1 cellular context compared by ENCODE assay signal in the genomic region with DNA sequence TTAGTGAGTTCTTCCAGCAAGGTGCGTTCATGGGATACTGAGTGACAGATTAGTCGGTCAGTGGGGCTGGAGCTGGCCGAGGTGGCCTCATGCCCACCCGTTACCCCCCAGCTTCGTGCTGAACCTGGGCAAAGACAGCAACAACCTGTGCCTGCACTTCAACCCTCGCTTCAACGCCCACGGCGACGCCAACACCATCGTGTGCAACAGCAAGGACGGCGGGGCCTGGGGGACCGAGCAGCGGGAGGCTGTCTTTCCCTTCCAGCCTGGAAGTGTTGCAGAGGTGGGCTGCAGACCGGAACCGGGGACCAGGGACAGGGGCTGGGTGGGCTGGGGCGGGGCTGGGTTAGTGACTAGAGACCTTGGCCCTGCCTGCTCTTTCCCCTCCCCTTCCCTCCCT.
TF ChIP-seq lines count a peak whose summit lies in the region.

No MANE protein-coding gene starts in this region.

TF ChIP-seq in HepG2, 621 proteins besides CTCF, POLR2A, EP300 and RAD21 (continued from another document):
- TF ChIP-seq, protein P1, sequence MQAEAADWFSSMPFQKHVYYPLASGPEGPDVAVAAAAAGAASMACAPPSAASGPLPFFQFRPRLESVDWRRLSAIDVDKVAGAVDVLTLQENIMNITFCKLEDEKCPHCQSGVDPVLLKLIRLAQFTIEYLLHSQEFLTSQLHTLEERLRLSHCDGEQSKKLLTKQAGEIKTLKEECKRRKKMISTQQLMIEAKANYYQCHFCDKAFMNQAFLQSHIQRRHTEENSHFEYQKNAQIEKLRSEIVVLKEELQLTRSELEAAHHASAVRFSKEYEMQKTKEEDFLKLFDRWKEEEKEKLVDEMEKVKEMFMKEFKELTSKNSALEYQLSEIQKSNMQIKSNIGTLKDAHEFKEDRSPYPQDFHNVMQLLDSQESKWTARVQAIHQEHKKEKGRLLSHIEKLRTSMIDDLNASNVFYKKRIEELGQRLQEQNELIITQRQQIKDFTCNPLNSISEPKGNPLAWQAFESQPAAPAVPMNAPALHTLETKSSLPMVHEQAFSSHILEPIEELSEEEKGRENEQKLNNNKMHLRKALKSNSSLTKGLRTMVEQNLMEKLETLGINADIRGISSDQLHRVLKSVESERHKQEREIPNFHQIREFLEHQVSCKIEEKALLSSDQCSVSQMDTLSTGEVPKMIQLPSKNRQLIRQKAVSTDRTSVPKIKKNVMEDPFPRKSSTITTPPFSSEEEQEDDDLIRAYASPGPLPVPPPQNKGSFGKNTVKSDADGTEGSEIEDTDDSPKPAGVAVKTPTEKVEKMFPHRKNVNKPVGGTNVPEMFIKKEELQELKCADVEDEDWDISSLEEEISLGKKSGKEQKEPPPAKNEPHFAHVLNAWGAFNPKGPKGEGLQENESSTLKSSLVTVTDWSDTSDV (CRISPR knock-in tag; IDR thresholded peaks at IDR 0.05), result no peak
- TF ChIP-seq RFX5 (IDR thresholded peaks at IDR 0.05; ENCODE audit: low read depth, low read length), result no peak
- TF ChIP-seq KMT2B (CRISPR knock-in tag; IDR thresholded peaks at IDR 0.05), result no peak
- TF ChIP-seq, protein P2, sequence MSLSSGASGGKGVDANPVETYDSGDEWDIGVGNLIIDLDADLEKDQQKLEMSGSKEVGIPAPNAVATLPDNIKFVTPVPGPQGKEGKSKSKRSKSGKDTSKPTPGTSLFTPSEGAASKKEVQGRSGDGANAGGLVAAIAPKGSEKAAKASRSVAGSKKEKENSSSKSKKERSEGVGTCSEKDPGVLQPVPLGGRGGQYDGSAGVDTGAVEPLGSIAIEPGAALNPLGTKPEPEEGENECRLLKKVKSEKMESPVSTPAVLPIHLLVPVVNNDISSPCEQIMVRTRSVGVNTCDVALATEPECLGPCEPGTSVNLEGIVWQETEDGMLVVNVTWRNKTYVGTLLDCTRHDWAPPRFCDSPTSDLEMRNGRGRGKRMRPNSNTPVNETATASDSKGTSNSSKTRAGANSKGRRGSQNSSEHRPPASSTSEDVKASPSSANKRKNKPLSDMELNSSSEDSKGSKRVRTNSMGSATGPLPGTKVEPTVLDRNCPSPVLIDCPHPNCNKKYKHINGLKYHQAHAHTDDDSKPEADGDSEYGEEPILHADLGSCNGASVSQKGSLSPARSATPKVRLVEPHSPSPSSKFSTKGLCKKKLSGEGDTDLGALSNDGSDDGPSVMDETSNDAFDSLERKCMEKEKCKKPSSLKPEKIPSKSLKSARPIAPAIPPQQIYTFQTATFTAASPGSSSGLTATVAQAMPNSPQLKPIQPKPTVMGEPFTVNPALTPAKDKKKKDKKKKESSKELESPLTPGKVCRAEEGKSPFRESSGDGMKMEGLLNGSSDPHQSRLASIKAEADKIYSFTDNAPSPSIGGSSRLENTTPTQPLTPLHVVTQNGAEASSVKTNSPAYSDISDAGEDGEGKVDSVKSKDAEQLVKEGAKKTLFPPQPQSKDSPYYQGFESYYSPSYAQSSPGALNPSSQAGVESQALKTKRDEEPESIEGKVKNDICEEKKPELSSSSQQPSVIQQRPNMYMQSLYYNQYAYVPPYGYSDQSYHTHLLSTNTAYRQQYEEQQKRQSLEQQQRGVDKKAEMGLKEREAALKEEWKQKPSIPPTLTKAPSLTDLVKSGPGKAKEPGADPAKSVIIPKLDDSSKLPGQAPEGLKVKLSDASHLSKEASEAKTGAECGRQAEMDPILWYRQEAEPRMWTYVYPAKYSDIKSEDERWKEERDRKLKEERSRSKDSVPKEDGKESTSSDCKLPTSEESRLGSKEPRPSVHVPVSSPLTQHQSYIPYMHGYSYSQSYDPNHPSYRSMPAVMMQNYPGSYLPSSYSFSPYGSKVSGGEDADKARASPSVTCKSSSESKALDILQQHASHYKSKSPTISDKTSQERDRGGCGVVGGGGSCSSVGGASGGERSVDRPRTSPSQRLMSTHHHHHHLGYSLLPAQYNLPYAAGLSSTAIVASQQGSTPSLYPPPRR (CRISPR knock-in tag; IDR thresholded peaks at IDR 0.05; ENCODE audit: borderline replicate concordance), result no peak
- TF ChIP-seq MXD4 (CRISPR knock-in tag; IDR thresholded peaks at IDR 0.05), result no peak
- no peak for TF ChIP-seq BORCS8-MEF2B (CRISPR knock-in tag; IDR thresholded peaks at IDR 0.05)
- TF ChIP-seq, protein P3, sequence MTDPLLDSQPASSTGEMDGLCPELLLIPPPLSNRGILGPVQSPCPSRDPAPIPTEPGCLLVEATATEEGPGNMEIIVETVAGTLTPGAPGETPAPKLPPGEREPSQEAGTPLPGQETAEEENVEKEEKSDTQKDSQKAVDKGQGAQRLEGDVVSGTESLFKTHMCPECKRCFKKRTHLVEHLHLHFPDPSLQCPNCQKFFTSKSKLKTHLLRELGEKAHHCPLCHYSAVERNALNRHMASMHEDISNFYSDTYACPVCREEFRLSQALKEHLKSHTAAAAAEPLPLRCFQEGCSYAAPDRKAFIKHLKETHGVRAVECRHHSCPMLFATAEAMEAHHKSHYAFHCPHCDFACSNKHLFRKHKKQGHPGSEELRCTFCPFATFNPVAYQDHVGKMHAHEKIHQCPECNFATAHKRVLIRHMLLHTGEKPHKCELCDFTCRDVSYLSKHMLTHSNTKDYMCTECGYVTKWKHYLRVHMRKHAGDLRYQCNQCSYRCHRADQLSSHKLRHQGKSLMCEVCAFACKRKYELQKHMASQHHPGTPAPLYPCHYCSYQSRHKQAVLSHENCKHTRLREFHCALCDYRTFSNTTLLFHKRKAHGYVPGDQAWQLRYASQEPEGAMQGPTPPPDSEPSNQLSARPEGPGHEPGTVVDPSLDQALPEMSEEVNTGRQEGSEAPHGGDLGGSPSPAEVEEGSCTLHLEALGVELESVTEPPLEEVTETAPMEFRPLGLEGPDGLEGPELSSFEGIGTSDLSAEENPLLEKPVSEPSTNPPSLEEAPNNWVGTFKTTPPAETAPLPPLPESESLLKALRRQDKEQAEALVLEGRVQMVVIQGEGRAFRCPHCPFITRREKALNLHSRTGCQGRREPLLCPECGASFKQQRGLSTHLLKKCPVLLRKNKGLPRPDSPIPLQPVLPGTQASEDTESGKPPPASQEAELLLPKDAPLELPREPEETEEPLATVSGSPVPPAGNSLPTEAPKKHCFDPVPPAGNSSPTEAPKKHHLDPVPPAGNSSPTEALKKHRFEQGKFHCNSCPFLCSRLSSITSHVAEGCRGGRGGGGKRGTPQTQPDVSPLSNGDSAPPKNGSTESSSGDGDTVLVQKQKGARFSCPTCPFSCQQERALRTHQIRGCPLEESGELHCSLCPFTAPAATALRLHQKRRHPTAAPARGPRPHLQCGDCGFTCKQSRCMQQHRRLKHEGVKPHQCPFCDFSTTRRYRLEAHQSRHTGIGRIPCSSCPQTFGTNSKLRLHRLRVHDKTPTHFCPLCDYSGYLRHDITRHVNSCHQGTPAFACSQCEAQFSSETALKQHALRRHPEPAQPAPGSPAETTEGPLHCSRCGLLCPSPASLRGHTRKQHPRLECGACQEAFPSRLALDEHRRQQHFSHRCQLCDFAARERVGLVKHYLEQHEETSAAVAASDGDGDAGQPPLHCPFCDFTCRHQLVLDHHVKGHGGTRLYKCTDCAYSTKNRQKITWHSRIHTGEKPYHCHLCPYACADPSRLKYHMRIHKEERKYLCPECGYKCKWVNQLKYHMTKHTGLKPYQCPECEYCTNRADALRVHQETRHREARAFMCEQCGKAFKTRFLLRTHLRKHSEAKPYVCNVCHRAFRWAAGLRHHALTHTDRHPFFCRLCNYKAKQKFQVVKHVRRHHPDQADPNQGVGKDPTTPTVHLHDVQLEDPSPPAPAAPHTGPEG (CRISPR knock-in tag; IDR thresholded peaks at IDR 0.05), result no peak
- TF ChIP-seq, protein P4, sequence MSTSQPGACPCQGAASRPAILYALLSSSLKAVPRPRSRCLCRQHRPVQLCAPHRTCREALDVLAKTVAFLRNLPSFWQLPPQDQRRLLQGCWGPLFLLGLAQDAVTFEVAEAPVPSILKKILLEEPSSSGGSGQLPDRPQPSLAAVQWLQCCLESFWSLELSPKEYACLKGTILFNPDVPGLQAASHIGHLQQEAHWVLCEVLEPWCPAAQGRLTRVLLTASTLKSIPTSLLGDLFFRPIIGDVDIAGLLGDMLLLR (CRISPR knock-in tag; IDR thresholded peaks at IDR 0.05), result no peak
- no peak for TF ChIP-seq NFE2 (CRISPR knock-in tag; IDR thresholded peaks at IDR 0.05)
- TF ChIP-seq SMC3 (IDR thresholded peaks at IDR 0.05; ENCODE audit: low read length), result no peak
- TF ChIP-seq, protein P5, sequence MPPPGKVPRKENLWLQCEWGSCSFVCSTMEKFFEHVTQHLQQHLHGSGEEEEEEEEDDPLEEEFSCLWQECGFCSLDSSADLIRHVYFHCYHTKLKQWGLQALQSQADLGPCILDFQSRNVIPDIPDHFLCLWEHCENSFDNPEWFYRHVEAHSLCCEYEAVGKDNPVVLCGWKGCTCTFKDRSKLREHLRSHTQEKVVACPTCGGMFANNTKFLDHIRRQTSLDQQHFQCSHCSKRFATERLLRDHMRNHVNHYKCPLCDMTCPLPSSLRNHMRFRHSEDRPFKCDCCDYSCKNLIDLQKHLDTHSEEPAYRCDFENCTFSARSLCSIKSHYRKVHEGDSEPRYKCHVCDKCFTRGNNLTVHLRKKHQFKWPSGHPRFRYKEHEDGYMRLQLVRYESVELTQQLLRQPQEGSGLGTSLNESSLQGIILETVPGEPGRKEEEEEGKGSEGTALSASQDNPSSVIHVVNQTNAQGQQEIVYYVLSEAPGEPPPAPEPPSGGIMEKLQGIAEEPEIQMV (CRISPR knock-in tag; IDR thresholded peaks at IDR 0.05; ENCODE audit: low read depth), result no peak
- TF ChIP-seq, protein P6, sequence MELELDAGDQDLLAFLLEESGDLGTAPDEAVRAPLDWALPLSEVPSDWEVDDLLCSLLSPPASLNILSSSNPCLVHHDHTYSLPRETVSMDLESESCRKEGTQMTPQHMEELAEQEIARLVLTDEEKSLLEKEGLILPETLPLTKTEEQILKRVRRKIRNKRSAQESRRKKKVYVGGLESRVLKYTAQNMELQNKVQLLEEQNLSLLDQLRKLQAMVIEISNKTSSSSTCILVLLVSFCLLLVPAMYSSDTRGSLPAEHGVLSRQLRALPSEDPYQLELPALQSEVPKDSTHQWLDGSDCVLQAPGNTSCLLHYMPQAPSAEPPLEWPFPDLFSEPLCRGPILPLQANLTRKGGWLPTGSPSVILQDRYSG (CRISPR knock-in tag; IDR thresholded peaks at IDR 0.05), result no peak
- no peak for TF ChIP-seq RARA (CRISPR knock-in tag; IDR thresholded peaks at IDR 0.05)
- 0 out of 2 replicates have a peak, but pooled peaks have one; percentile 10 for TF ChIP-seq POLR2G (IDR thresholded peaks at IDR 0.05; ENCODE audit: low read depth, low read length)
- TF ChIP-seq MAFG (CRISPR knock-in tag; IDR thresholded peaks at IDR 0.05), result no peak
- 0 out of 2 replicates have a peak, but pooled peaks have one; percentile 16 for TF ChIP-seq ZFX (CRISPR knock-in tag; IDR thresholded peaks at IDR 0.05; ENCODE audit: low read depth)
- TF ChIP-seq, protein P7, sequence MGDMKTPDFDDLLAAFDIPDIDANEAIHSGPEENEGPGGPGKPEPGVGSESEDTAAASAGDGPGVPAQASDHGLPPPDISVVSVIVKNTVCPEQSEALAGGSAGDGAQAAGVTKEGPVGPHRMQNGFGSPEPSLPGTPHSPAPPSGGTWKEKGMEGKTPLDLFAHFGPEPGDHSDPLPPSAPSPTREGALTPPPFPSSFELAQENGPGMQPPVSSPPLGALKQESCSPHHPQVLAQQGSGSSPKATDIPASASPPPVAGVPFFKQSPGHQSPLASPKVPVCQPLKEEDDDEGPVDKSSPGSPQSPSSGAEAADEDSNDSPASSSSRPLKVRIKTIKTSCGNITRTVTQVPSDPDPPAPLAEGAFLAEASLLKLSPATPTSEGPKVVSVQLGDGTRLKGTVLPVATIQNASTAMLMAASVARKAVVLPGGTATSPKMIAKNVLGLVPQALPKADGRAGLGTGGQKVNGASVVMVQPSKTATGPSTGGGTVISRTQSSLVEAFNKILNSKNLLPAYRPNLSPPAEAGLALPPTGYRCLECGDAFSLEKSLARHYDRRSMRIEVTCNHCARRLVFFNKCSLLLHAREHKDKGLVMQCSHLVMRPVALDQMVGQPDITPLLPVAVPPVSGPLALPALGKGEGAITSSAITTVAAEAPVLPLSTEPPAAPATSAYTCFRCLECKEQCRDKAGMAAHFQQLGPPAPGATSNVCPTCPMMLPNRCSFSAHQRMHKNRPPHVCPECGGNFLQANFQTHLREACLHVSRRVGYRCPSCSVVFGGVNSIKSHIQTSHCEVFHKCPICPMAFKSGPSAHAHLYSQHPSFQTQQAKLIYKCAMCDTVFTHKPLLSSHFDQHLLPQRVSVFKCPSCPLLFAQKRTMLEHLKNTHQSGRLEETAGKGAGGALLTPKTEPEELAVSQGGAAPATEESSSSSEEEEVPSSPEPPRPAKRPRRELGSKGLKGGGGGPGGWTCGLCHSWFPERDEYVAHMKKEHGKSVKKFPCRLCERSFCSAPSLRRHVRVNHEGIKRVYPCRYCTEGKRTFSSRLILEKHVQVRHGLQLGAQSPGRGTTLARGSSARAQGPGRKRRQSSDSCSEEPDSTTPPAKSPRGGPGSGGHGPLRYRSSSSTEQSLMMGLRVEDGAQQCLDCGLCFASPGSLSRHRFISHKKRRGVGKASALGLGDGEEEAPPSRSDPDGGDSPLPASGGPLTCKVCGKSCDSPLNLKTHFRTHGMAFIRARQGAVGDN (CRISPR knock-in tag; IDR thresholded peaks at IDR 0.05), result peak; percentile 40; the same call in 1 of the 2 replicates
- TF ChIP-seq, protein P8, sequence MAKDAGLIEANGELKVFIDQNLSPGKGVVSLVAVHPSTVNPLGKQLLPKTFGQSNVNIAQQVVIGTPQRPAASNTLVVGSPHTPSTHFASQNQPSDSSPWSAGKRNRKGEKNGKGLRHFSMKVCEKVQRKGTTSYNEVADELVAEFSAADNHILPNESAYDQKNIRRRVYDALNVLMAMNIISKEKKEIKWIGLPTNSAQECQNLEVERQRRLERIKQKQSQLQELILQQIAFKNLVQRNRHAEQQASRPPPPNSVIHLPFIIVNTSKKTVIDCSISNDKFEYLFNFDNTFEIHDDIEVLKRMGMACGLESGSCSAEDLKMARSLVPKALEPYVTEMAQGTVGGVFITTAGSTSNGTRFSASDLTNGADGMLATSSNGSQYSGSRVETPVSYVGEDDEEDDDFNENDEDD (CRISPR knock-in tag; IDR thresholded peaks at IDR 0.05; ENCODE audit: borderline replicate concordance), result no peak
- no peak for TF ChIP-seq YEATS4 (CRISPR knock-in tag; IDR thresholded peaks at IDR 0.05; ENCODE audit: borderline replicate concordance)
- no peak for TF ChIP-seq BHLHE40 (IDR thresholded peaks at IDR 0.05; ENCODE audit: low read length)
